ENCODE assay signal across 10 cellular contexts in genomic region chr12:54028324-54029201, GRCh38. TPM values are rescaled to one million over a fixed set of nuclear protein-coding genes. Genes with fewer than 3 reads are reported as not detected.
DNase-seq lines count a peak whose midpoint lies in the region; ATAC-seq and TF ChIP-seq lines count a peak whose summit lies in the region.
"Had no signal": no experiment of that assay in that cellular context is flagged by ENCODE, and none has a peak within 500 bp of the region (broad histone marks: within the 10 kb centered on the region; RNA-seq: fewer than 3 reads in every experiment).

Gene HOXC6, plus strand, starts transcription at chr12:54028440. Its CDS starts 82 bp downstream, at chr12:54028522.

- CTCF ChIA-PET in MCF 10A (lab: Yijun Ruan, JAX), result interaction anchor here (0.6 to 9.4 kb wide), 9 partner anchors 12 to 185 kb away, joined by 3 to 233 read pairs (median 4); partner anchors contain the start of genes HOXC8 and SMUG1

- no peak for TF ChIP-seq POLR2A in sigmoid colon (IDR thresholded peaks at IDR 0.05)

- TF ChIP-seq CTCF in C4-2B (conservative IDR thresholded peaks at IDR 0.05) (no peak), MCF 10A (IDR thresholded peaks at IDR 0.05; ENCODE audit: unreplicated experiment) (no peak), osteoblast (IDR thresholded peaks at IDR 0.05; ENCODE audit: extremely low read depth, low read depth, low read length) (no peak), sigmoid colon (IDR thresholded peaks at IDR 0.05) (no peak)

- no TSS peak for BruUV-seq in MCF 10A (replicated peaks; lab: Mats Ljungman, UMichigan)

- H3K27me3 ChIP-seq in osteoblast (ENCODE audit: insufficient read depth, low read length), result no peaks in the 10 kb centered on the region
- H3K27me3 ChIP-seq in sigmoid colon, result peaks cover 67 to 100% (median 99%) of the 10 kb centered on the region in 3 donors

- peaks cover 20% of the 10 kb centered on the region for H3K36me3 Mint-ChIP-seq in MCF 10A (ENCODE audit: insufficient read depth, unreplicated experiment)

- peak within 1 kb of the TSS; percentile 75 for H3K4me3 Mint-ChIP-seq in MCF 10A (ENCODE audit: unreplicated experiment)

- H3K79me2 ChIP-seq in osteoblast (ENCODE audit: insufficient read depth, low read length), result peaks cover 64% of the 10 kb centered on the region

- peak within 1 kb of the TSS; percentile 61 for H3K4me2 ChIP-seq in osteoblast (ENCODE audit: insufficient read depth, low read length)

- no peak for TF ChIP-seq EP300 in sigmoid colon (IDR thresholded peaks at IDR 0.05)

- peak within 1 kb of the TSS; percentile 31 for H3K27ac Mint-ChIP-seq in MCF 10A (ENCODE audit: low read depth, unreplicated experiment)

- H4K20me1 ChIP-seq in osteoblast (ENCODE audit: insufficient read depth, low read length), result peaks cover 32% of the 10 kb centered on the region

- H3K9me3 ChIP-seq in osteoblast (ENCODE audit: low read depth, low read length) (no peaks in the 10 kb centered on the region), sigmoid colon (no peaks in the 10 kb centered on the region)
- H3K9me3 ChIP-seq: right lobe of liver had no signal

- no peak for ATAC-seq in GM21737 (IDR thresholded peaks at IDR 0.05; ENCODE audit: unreplicated experiment)
- ATAC-seq: right lobe of liver had no signal

- H2AFZ ChIP-seq in osteoblast (ENCODE audit: low read length), result peak within 1 kb of the TSS; percentile 1

- H3K4me3 ChIP-seq in osteoblast (ENCODE audit: insufficient read depth, low read length) (peak within 1 kb of the TSS; percentile 54), sigmoid colon (peak within 1 kb of the TSS in 2 of 4 donors; percentile 7 to 18)
- H3K4me3 ChIP-seq: right lobe of liver had no signal

- H3K27ac ChIP-seq in C4-2B (peak within 1 kb of the TSS; percentile 76), osteoblast (ENCODE audit: low read depth, low read length) (peak within 1 kb of the TSS; percentile 2), sigmoid colon (no peak within 1 kb of the TSS)
- H3K27ac ChIP-seq: right lobe of liver had no signal

- DNase-seq in MV-4-11 (lab: John Stamatoyannopoulos, UW) (peak; percentile 77), MCF 10A (ENCODE audit: unreplicated experiment) (peak; percentile 48), osteoblast (ENCODE audit: insufficient read length, low spot score, missing footprints) (no peak), sigmoid colon (no peak), NCI-H1694 (lab: John Stamatoyannopoulos, UW) (no peak), GF-D8 (lab: John Stamatoyannopoulos, UW) (no peak)
- DNase-seq: NCI-H69 had no signal

- no peaks in the 10 kb centered on the region for H3K9me3 Mint-ChIP-seq in MCF 10A (ENCODE audit: unreplicated experiment)

- H3K36me3 ChIP-seq in osteoblast (ENCODE audit: insufficient read depth, low read length), result peaks cover 10% of the 10 kb centered on the region
- H3K36me3 ChIP-seq in sigmoid colon, result no peaks in the 10 kb centered on the region
- H3K36me3 ChIP-seq: right lobe of liver had no signal

- POLR2A ChIA-PET in MCF 10A (lab: Yijun Ruan, JAX), result interaction anchor here (0.6 to 3.7 kb wide), 9 partner anchors 9 to 251 kb away, joined by 3 to 35 read pairs (median 4); partner anchors contain the start of genes HOXC8 and HOXC9

- WGBS in sigmoid colon, 2 donors, result 3 to 5% methylated on average over 36 of the region's 36 CpGs

- intact Hi-C loops in MCF 10A (cut with micrococcal nuclease) (no loop called here), sigmoid colon (cut with DNase I) (no loop called here)

- H3K27me3 Mint-ChIP-seq in MCF 10A (ENCODE audit: insufficient read depth, unreplicated experiment), result no peaks in the 10 kb centered on the region

- peaks cover 42% of the 10 kb centered on the region for H3K4me1 ChIP-seq in osteoblast (ENCODE audit: insufficient read depth, low read length)
- peaks cover 0 to 31% (median 25%) of the 10 kb centered on the region in 4 donors for H3K4me1 ChIP-seq in sigmoid colon
- H3K4me1 ChIP-seq: right lobe of liver had no signal

- peaks cover 5% of the 10 kb centered on the region for H3K4me1 Mint-ChIP-seq in MCF 10A (ENCODE audit: insufficient read depth, unreplicated experiment)

RNA-seq across cellular contexts. Expression of gene HOXC6, which starts in this region (rescaled TPM):
- 7.1 and 11.5 TPM in 2 replicates for total RNA-seq in MCF 10A (2022)
- 5.6 and 7.2 TPM in 2 replicates for total RNA-seq in osteoblast
- not detected for total RNA-seq in sigmoid colon
- polyA plus RNA-seq in sigmoid colon, result not detected
- total RNA-seq: right lobe of liver had no signal

Comparison
In these comparisons a context has a peak if more than half of its experiments do, and no peak if none do; other contexts are left out.
1. H3K27ac ChIP-seq: peak in C4-2B (single experiment) and osteoblast (single experiment); none in sigmoid colon (0 of 4).
2. DNase-seq: peak in MV-4-11 (single experiment) and MCF 10A (single experiment); none in osteoblast (single experiment), sigmoid colon (single experiment), NCI-H1694 (single experiment) and GF-D8 (single experiment).